8 cellular contexts compared by ENCODE assay signal in genomic region chr1:176880954-176881595, GRCh38.
DNase-seq lines count a peak whose midpoint lies in the region; ATAC-seq and TF ChIP-seq lines count a peak whose summit lies in the region.

No MANE protein-coding gene starts in this region.

- H3K27me3 ChIP-seq in gastroesophageal sphincter (no peaks in the 10 kb centered on the region), ovary (no peaks in the 10 kb centered on the region)

- H3K27me3 Mint-ChIP-seq in stimulated activated memory B cell treated with anti-CD40 and anti-IgM and Interleukin-4, amounts not matched to agents 10 μg/mL and 1 μg/mL and 100 μg/mL, for 72 hours: no peaks in the 10 kb centered on the region

- WGBS in gastroesophageal sphincter (ENCODE audit: low coverage in 1 of 2), 2 donors: 20 to 24% methylated on average over 8 of the region's 9 CpGs
- WGBS in ovary, 3 donors: 10 to 17% (median 14%) methylated on average over 9 of the region's 9 CpGs

- TF ChIP-seq POLR2A in gastroesophageal sphincter (IDR thresholded peaks at IDR 0.05) (no peak), ovary (IDR thresholded peaks at IDR 0.05) (no peak)

- H3K36me3 ChIP-seq in gastroesophageal sphincter (no peaks in the 10 kb centered on the region), ovary (no peaks in the 10 kb centered on the region)

- H3K4me1 ChIP-seq in gastroesophageal sphincter (no peaks in the 10 kb centered on the region), ovary (ENCODE audit: insufficient read depth) (no peaks in the 10 kb centered on the region)

- H3K9me3 ChIP-seq in gastroesophageal sphincter (no peaks in the 10 kb centered on the region), ovary (no peaks in the 10 kb centered on the region)

- peak; percentile 68 to 79 (median 74) for TF ChIP-seq CTCF in gastroesophageal sphincter (IDR thresholded peaks at IDR 0.05)
- peak in 2 of 3 donors; percentile 28 to 60 for TF ChIP-seq CTCF in ovary (IDR thresholded peaks at IDR 0.05)

- no peaks in the 10 kb centered on the region for H3K36me3 Mint-ChIP-seq in stimulated activated memory B cell treated with anti-CD40 and anti-IgM and Interleukin-4, amounts not matched to agents 10 μg/mL and 1 μg/mL and 100 μg/mL, for 72 hours

- H3K4me3 Mint-ChIP-seq in stimulated activated memory B cell treated with anti-CD40 and anti-IgM and Interleukin-4, amounts not matched to agents 10 μg/mL and 1 μg/mL and 100 μg/mL, for 72 hours: no peak overlapping the region

- TF ChIP-seq EP300 in gastroesophageal sphincter (IDR thresholded peaks at IDR 0.05) (no peak), ovary (IDR thresholded peaks at IDR 0.05) (no peak)

- no peak overlapping the region for H3K4me3 ChIP-seq in gastroesophageal sphincter
- H3K4me3 ChIP-seq in ovary: no peak overlapping the region

- ATAC-seq in HG02938 (IDR thresholded peaks at IDR 0.05; ENCODE audit: unreplicated experiment) (peak; percentile 65), gastroesophageal sphincter (peak; percentile 74)
- ATAC-seq in stimulated activated memory B cell treated with anti-CD40 and anti-IgM and Interleukin-4, amounts not matched to agents 10 μg/mL and 1 μg/mL and 100 μg/mL, for 72 hours: no peak

- H3K27ac ChIP-seq in gastroesophageal sphincter (no peak overlapping the region), ovary (no peak overlapping the region)

- intact Hi-C loops in ovary (cut with DNase I): loop anchor here in 1 of 4 donors (10.0 kb wide), 1 partner anchor 1726 kb away; no protein-coding TSS in a partner anchor

- no peak overlapping the region for H3K27ac Mint-ChIP-seq in stimulated activated memory B cell treated with anti-CD40 and anti-IgM and Interleukin-4, amounts not matched to agents 10 μg/mL and 1 μg/mL and 100 μg/mL, for 72 hours

- H3K9me3 Mint-ChIP-seq in stimulated activated memory B cell treated with anti-CD40 and anti-IgM and Interleukin-4, amounts not matched to agents 10 μg/mL and 1 μg/mL and 100 μg/mL, for 72 hours: no peaks in the 10 kb centered on the region

- H3K4me1 Mint-ChIP-seq in stimulated activated memory B cell treated with anti-CD40 and anti-IgM and Interleukin-4, amounts not matched to agents 10 μg/mL and 1 μg/mL and 100 μg/mL, for 72 hours: no peaks in the 10 kb centered on the region

- DNase-seq in SIG-M5 treated with dmso at 0.1 percent for 504 hours (lab: John Stamatoyannopoulos, UW; ENCODE audit: unreplicated experiment): peak; percentile 44
- no peak for DNase-seq in SIG-M5 (lab: John Stamatoyannopoulos, UW)
- peak; percentile 30 for DNase-seq in NCI-H446 treated with DMSO at 0.1 percent for 48 hours (lab: John Stamatoyannopoulos, UW)
- peak; percentile 4 to 54 (median 14) for DNase-seq in activated CD8-positive, alpha-beta memory T cell treated with anti-CD3 and anti-CD28 coated beads for 48 hours (ENCODE audit: low read depth in 2 of 3, low spot score in 2 of 3)
- DNase-seq in ovary: peak; percentile 47 to 69 (median 61)
